Comparison of ENCODE assay signal across 8 cellular contexts in the genomic region with DNA sequence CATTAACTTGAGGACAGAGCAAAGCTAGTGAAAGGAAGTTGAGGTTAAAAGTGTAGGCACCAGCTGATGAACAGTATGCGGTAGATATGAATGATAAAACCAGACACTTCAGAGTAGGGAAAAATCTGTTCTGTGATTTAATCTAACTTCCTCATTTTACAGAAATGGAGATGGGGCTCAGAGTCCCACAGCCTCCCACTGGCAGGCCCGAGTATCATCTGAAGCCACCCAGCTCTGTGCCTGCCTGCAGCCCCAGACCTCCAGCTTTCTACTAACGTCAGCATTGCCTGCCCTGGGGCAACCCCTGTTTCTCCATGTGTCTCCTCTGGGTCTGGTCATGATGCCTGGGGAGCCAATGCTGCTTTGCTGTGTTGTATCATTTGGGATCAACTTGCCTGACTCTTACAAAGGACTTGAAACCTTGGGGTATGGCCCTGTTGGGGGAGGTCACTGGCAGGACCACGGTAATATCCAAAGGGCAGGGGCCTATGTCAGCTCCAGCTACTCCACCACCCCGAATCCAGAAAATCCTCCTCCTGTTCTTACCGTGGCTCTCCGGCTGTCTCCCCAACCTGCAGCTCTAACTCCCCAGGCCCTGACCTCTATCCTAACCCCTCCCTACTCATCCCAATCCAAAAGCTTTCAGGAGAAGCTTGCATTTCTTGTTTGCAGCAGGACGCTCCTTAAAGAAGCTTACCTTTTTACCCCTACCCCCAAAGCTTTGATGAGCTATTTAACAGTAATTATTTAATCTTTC. TPM values are rescaled to one million over a fixed set of nuclear protein-coding genes. Genes with fewer than 3 reads are reported as not detected.
DNase-seq lines count a peak whose midpoint lies in the region; ATAC-seq and TF ChIP-seq lines count a peak whose summit lies in the region.

No MANE protein-coding gene starts in this region.

- H3K4me1 Mint-ChIP-seq in activated T-helper 2 cell treated with anti-CD3 and anti-CD28 coated beads, Interferon-gamma antibody, Interleukin-2, Interleukin-4, amounts not matched to agents 10 μg/mL and 5 μg/mL and 100 μg/mL, durations not matched to agents 14 hours and 24 hours and 36 hours (ENCODE audit: low read depth), result peaks cover 16% of the 10 kb centered on the region
- H3K4me1 Mint-ChIP-seq in chondrocyte (ENCODE audit: low read depth), result peaks cover 6% of the 10 kb centered on the region

- H3K27ac Mint-ChIP-seq in activated T-helper 2 cell treated with anti-CD3 and anti-CD28 coated beads, Interferon-gamma antibody, Interleukin-2, Interleukin-4, amounts not matched to agents 10 μg/mL and 5 μg/mL and 100 μg/mL, durations not matched to agents 14 hours and 24 hours and 36 hours, result no peak overlapping the region
- H3K27ac Mint-ChIP-seq in chondrocyte (ENCODE audit: unreplicated experiment), result no peak overlapping the region

- POLR2A ChIA-PET in GM10248 (lab: Yijun Ruan, JAX), result no interaction called here

- peaks cover 47% of the 10 kb centered on the region for H3K27me3 Mint-ChIP-seq in activated T-helper 2 cell treated with anti-CD3 and anti-CD28 coated beads, Interferon-gamma antibody, Interleukin-2, Interleukin-4, amounts not matched to agents 10 μg/mL and 5 μg/mL and 100 μg/mL, durations not matched to agents 14 hours and 24 hours and 36 hours (ENCODE audit: low read depth)
- H3K27me3 Mint-ChIP-seq in chondrocyte (ENCODE audit: low read depth), result peaks cover 3% of the 10 kb centered on the region

- TF ChIP-seq CTCF in GM10248 (IDR thresholded peaks at IDR 0.05; ENCODE audit: control extremely low read depth, extremely low read depth, low read depth, missing control alignments) (no peak), chondrocyte (IDR thresholded peaks at IDR 0.05) (no peak), foreskin keratinocyte (conservative IDR thresholded peaks at IDR 0.05) (no peak)

- CTCF ChIA-PET in GM10248 (lab: Yijun Ruan, JAX), result interaction anchor here (1.3 to 1.8 kb wide), 2 partner anchors 14 to 35 kb away, joined by 3 to 8 read pairs; no protein-coding TSS in a partner anchor

- peaks cover 11% of the 10 kb centered on the region for H3K9me3 Mint-ChIP-seq in activated T-helper 2 cell treated with anti-CD3 and anti-CD28 coated beads, Interferon-gamma antibody, Interleukin-2, Interleukin-4, amounts not matched to agents 10 μg/mL and 5 μg/mL and 100 μg/mL, durations not matched to agents 14 hours and 24 hours and 36 hours
- peaks cover 16% of the 10 kb centered on the region for H3K9me3 Mint-ChIP-seq in chondrocyte (ENCODE audit: low read depth)

- H3K36me3 Mint-ChIP-seq in activated T-helper 2 cell treated with anti-CD3 and anti-CD28 coated beads, Interferon-gamma antibody, Interleukin-2, Interleukin-4, amounts not matched to agents 10 μg/mL and 5 μg/mL and 100 μg/mL, durations not matched to agents 14 hours and 24 hours and 36 hours (ENCODE audit: low read depth), result no peaks in the 10 kb centered on the region
- H3K36me3 Mint-ChIP-seq in chondrocyte (ENCODE audit: low read depth), result no peaks in the 10 kb centered on the region

- no peaks in the 10 kb centered on the region for H3K4me1 ChIP-seq in foreskin keratinocyte

- intact Hi-C loops in activated T-helper 2 cell treated with anti-CD3 and anti-CD28 coated beads, Interferon-gamma antibody, Interleukin-2, Interleukin-4, amounts not matched to agents 10 μg/mL and 5 μg/mL and 100 μg/mL, durations not matched to agents 14 hours and 24 hours and 36 hours (cut with micrococcal nuclease), result no loop called here
- intact Hi-C loops in head of caudate nucleus (cut with DNase I), result no loop called here

- H3K27me3 ChIP-seq in foreskin keratinocyte, result no peaks in the 10 kb centered on the region

- no peak overlapping the region for H3K27ac ChIP-seq in foreskin keratinocyte

- H3K4me3 Mint-ChIP-seq in activated T-helper 2 cell treated with anti-CD3 and anti-CD28 coated beads, Interferon-gamma antibody, Interleukin-2, Interleukin-4, amounts not matched to agents 10 μg/mL and 5 μg/mL and 100 μg/mL, durations not matched to agents 14 hours and 24 hours and 36 hours (ENCODE audit: low read depth), result no peak overlapping the region
- no peak overlapping the region for H3K4me3 Mint-ChIP-seq in chondrocyte (ENCODE audit: unreplicated experiment)

- ATAC-seq in GM21367 (IDR thresholded peaks at IDR 0.05; ENCODE audit: unreplicated experiment) (peak; percentile 87), HG03520 (IDR thresholded peaks at IDR 0.05; ENCODE audit: unreplicated experiment) (peak; percentile 87), foreskin keratinocyte (no peak)

- DNase-seq in GM10248 (ENCODE audit: extremely low spot score) (peak; percentile 45), chondrocyte (ENCODE audit: low spot score) (no peak), head of caudate nucleus (no peak), SW480 (ENCODE audit: low spot score) (no peak), foreskin keratinocyte (no peak)
- DNase-seq in activated T-helper 2 cell treated with anti-CD3 and anti-CD28 coated beads, Interferon-gamma antibody, Interleukin-2, Interleukin-4, amounts not matched to agents 10 μg/mL and 5 μg/mL and 100 μg/mL, durations not matched to agents 14 hours and 24 hours and 36 hours (ENCODE audit: low spot score), result peak; percentile 8

RNA-seq across cellular contexts. Expression of gene NPY, which starts 56.2 kb away (rescaled TPM):
- not detected in 2 replicates for total RNA-seq in activated T-helper 2 cell treated with anti-CD3 and anti-CD28 coated beads, Interferon-gamma antibody, Interleukin-2, Interleukin-4, amounts not matched to agents 10 μg/mL and 5 μg/mL and 100 μg/mL, durations not matched to agents 14 hours and 24 hours and 36 hours
- total RNA-seq in chondrocyte (not detected in 3 replicates), foreskin keratinocyte (not detected in 2 replicates)
- polyA plus RNA-seq in foreskin keratinocyte, result not detected in 2 replicates

Comparison
In these comparisons a context has a peak if more than half of its experiments do, and no peak if none do; other contexts are left out.
1. DNase-seq: peak in GM10248 (single experiment) and activated T-helper 2 cell treated with anti-CD3 and anti-CD28 coated beads, Interferon-gamma antibody, Interleukin-2, Interleukin-4, amounts not matched to agents 10 μg/mL and 5 μg/mL and 100 μg/mL, durations not matched to agents 14 hours and 24 hours and 36 hours (single experiment); none in chondrocyte (single experiment), head of caudate nucleus (0 of 42), SW480 (single experiment) and foreskin keratinocyte (0 of 2).